In genomic region chr12:104877107-104877705, GRCh38 we compare ENCODE assay signal across 8 cellular contexts.
A peak's percentile ranks its signal among the peaks of the same experiment; 100 is the strongest.
DNase-seq lines count a peak whose midpoint lies in the region; ATAC-seq, FAIRE-seq and TF ChIP-seq lines count a peak whose summit lies in the region.

No MANE protein-coding gene starts in this region.

- no peaks in the 10 kb centered on the region for H3K36me3 Mint-ChIP-seq in CD8-positive, alpha-beta memory T cell
- no peaks in the 10 kb centered on the region for H3K36me3 Mint-ChIP-seq in immature natural killer cell

- H3K9me3 Mint-ChIP-seq in CD8-positive, alpha-beta memory T cell = no peaks in the 10 kb centered on the region
- no peaks in the 10 kb centered on the region for H3K9me3 Mint-ChIP-seq in immature natural killer cell

- H3K27me3 ChIP-seq in CD8-positive, alpha-beta memory T cell (ENCODE audit: insufficient read depth, low read length, poor library complexity, severe bottlenecking) = no peaks in the 10 kb centered on the region
- H3K27me3 ChIP-seq in PC-9 (ENCODE audit: insufficient read depth, low read depth) (no peaks in the 10 kb centered on the region), small intestine (ENCODE audit: control insufficient read depth in 2 of 2, insufficient read depth in 2 of 2, low read length in 2 of 2) (no peaks in the 10 kb centered on the region)

- H3K4me2 ChIP-seq in PC-9 = no peak overlapping the region

- no peaks in the 10 kb centered on the region for H4K20me1 ChIP-seq in PC-9 (ENCODE audit: insufficient read depth)

- H3K27me3 Mint-ChIP-seq in CD8-positive, alpha-beta memory T cell = peaks cover 0 to 2% of the 10 kb centered on the region in 2 donors
- peaks cover 0 to 3% (median 3%) of the 10 kb centered on the region in 3 donors for H3K27me3 Mint-ChIP-seq in immature natural killer cell (ENCODE audit: low read depth in 3 of 3)

- no peaks in the 10 kb centered on the region for H3K4me1 ChIP-seq in CD8-positive, alpha-beta memory T cell (ENCODE audit: insufficient read depth, low read length)
- H3K4me1 ChIP-seq in PC-9 (replicated peaks; ENCODE audit: insufficient read depth) (peaks cover 10% of the 10 kb centered on the region; the same call in 1 of the 2 replicates), small intestine (ENCODE audit: control insufficient read depth in 2 of 2, insufficient read depth in 1 of 2, low read depth in 1 of 2, low read length in 1 of 2) (no peaks in the 10 kb centered on the region)

- H3K79me2 ChIP-seq in PC-9 (ENCODE audit: low read depth) = no peaks in the 10 kb centered on the region

- no peak for FAIRE-seq in small intestine (lab: Jason Lieb, UNC)

- peak; percentile 3 to 48 (median 15) for DNase-seq in CD8-positive, alpha-beta memory T cell
- DNase-seq in HFF-Myc (ENCODE audit: extremely low read depth, low read depth) = no peak
- DNase-seq in PC-9 = peak; percentile 40 to 42
- peak; percentile 65 for DNase-seq in astrocyte of the spinal cord (ENCODE audit: low read depth, low spot score)
- DNase-seq in immature natural killer cell = peak; percentile 28 to 46 (median 30)
- peak; percentile 4 for DNase-seq in stimulated activated CD8-positive, alpha-beta memory T cell treated with anti-CD3 and anti-CD28 coated beads, Interleukin-15, amount 100 ng/mL, for 1 hour (ENCODE audit: low read depth)
- no peak for DNase-seq in small intestine

- no peak overlapping the region for H3K4me3 ChIP-seq in CD8-positive, alpha-beta memory T cell (ENCODE audit: low read length)
- no peak overlapping the region for H3K4me3 ChIP-seq in HFF-Myc (replicated peaks; ENCODE audit: low read depth, low read length)
- H3K4me3 ChIP-seq in PC-9 = no peak overlapping the region
- no peak overlapping the region for H3K4me3 ChIP-seq in astrocyte of the spinal cord (ENCODE audit: low read depth, low read length)
- H3K4me3 ChIP-seq in small intestine (ENCODE audit: low read depth in 1 of 2, low read length in 2 of 2) = no peak overlapping the region

- POLR2A ChIA-PET in CD8-positive, alpha-beta memory T cell (lab: Charles Lee) = no interaction called here
- POLR2A ChIA-PET in PC-9 (lab: Charles Lee; ENCODE audit: unreplicated experiment) = interaction anchor here (0.6 kb wide), 1 partner anchor 516 kb away, joined by 6 read pairs; no protein-coding TSS in a partner anchor

- no peak for ATAC-seq in HG02642 (IDR thresholded peaks at IDR 0.05; ENCODE audit: poor library complexity, unreplicated experiment)

- H3K4me1 Mint-ChIP-seq in CD8-positive, alpha-beta memory T cell = no peaks in the 10 kb centered on the region
- no peaks in the 10 kb centered on the region for H3K4me1 Mint-ChIP-seq in immature natural killer cell

- no peaks in the 10 kb centered on the region for H3F3A ChIP-seq in PC-9 (ENCODE audit: insufficient read depth, low read depth)

- CTCF ChIA-PET in CD8-positive, alpha-beta memory T cell (lab: Charles Lee) = interaction anchor here (1.5 to 4.0 kb wide), 2 partner anchors 10 to 496 kb away, joined by 3 to 25 read pairs; no protein-coding TSS in a partner anchor
- CTCF ChIA-PET in PC-9 (lab: Charles Lee) = interaction anchor here (1.0 kb wide), 1 partner anchor 145 kb away, joined by 3 read pairs; no protein-coding TSS in a partner anchor

- 56 to 94% (median 87%) methylated on average over 3 of the region's 3 CpGs for WGBS in small intestine, 3 donors

- no peak overlapping the region for H3K27ac ChIP-seq in CD8-positive, alpha-beta memory T cell (ENCODE audit: low read depth, low read length)
- H3K27ac ChIP-seq in PC-9 (no peak overlapping the region), small intestine (ENCODE audit: low read depth in 1 of 2, low read length in 1 of 2) (no peak overlapping the region)

- no peak overlapping the region for H2AFZ ChIP-seq in PC-9

- TF ChIP-seq CTCF in HFF-Myc (IDR thresholded peaks at IDR 0.05; ENCODE audit: low read depth, low read length, missing control alignments) (peak; percentile 70), PC-9 (conservative IDR thresholded peaks at IDR 0.05) (peak; percentile 81), astrocyte of the spinal cord (IDR thresholded peaks at IDR 0.05; ENCODE audit: low read depth, low read length) (peak; percentile 76)

- H3K9me3 ChIP-seq in CD8-positive, alpha-beta memory T cell (ENCODE audit: low read length) = no peaks in the 10 kb centered on the region
- H3K9me3 ChIP-seq in PC-9 (ENCODE audit: insufficient read depth, low read depth) (no peaks in the 10 kb centered on the region), small intestine (ENCODE audit: control insufficient read depth, low read depth) (no peaks in the 10 kb centered on the region)

- intact Hi-C loops in PC-9 (cut with micrococcal nuclease; ENCODE audit: unreplicated experiment) = loop anchor here (1.0 to 5.0 kb wide), 8 partner anchors 176 to 675 kb away; no protein-coding TSS in a partner anchor

- no TSS peak for BruUV-seq in PC-9 (replicated peaks; lab: Mats Ljungman, UMichigan)

- no peak overlapping the region for H3K27ac Mint-ChIP-seq in CD8-positive, alpha-beta memory T cell
- H3K27ac Mint-ChIP-seq in immature natural killer cell = no peak overlapping the region

- H3K9me2 ChIP-seq in PC-9 (ENCODE audit: insufficient read depth) = no peaks in the 10 kb centered on the region

- no peak overlapping the region for H3K4me3 Mint-ChIP-seq in CD8-positive, alpha-beta memory T cell
- no peak overlapping the region for H3K4me3 Mint-ChIP-seq in immature natural killer cell

- no peaks in the 10 kb centered on the region for H3K36me3 ChIP-seq in CD8-positive, alpha-beta memory T cell (ENCODE audit: insufficient read depth, low read length)
- no peaks in the 10 kb centered on the region for H3K36me3 ChIP-seq in PC-9 (ENCODE audit: low read depth)
- H3K36me3 ChIP-seq in small intestine (ENCODE audit: control insufficient read depth in 2 of 2, insufficient read depth in 2 of 2, low read length in 2 of 2) = peaks cover 0 to 1% of the 10 kb centered on the region in 2 donors

- in situ Hi-C loops in astrocyte of the spinal cord (cut with HindIII; ENCODE audit: low sequenced_read_pairs) = no loop called here

Comparison
In these comparisons a context has a peak if more than half of its experiments do, and no peak if none do; other contexts are left out.
1. DNase-seq: peak in CD8-positive, alpha-beta memory T cell (5 of 5), PC-9 (2 of 2), astrocyte of the spinal cord (single experiment), immature natural killer cell (3 of 3) and stimulated activated CD8-positive, alpha-beta memory T cell treated with anti-CD3 and anti-CD28 coated beads, Interleukin-15, amount 100 ng/mL, for 1 hour (single experiment); none in HFF-Myc (single experiment) and small intestine (single experiment).
2. Peak in every context shown above with its lines, with median percentiles within 50 percentile points of each other: CTCF ChIP-seq.